In the genomic region with DNA sequence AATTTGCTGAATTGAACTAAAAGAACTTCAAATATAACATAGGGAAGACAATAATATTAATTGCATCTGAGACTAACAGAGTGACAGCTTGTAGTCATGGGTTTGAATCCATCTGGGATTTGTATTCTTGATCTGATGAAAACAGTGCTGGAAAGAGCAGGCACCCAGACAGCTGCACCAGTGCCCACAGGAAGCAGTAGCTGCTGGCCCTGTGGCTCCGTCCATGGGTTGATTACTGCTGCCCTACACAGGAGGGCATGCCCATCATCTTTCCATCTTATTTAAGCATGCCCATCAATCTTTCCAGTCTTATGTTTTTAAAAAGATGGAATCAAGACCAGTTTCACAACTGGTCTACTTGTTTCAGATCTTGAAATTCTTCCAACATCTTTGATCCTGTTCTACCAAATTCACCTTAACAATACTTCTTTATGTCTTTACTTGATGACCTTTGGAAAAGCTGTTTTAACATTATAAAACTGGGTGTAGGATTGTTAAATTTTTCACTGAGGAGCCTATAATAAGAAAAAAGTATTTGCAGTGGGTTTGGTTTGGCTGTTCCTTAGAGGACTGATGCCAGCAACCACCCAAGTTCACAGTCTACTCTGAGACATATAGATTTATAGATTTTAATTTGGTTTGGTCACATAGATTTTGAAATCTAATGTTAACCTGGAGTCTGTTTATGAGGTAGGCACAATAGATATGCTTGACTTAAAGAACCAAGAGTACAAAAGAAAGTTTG, we compare ENCODE assay signal across 26 cellular contexts. TPM values are rescaled to one million over a fixed set of nuclear protein-coding genes. Genes with fewer than 3 reads are reported as not detected.
"Had no signal": no experiment of that assay in that cellular context is flagged by ENCODE, and none has a peak within 500 bp of the region (broad histone marks: within the 10 kb centered on the region; RNA-seq: fewer than 3 reads in every experiment).

No MANE protein-coding gene starts in this region.

- H3K27ac ChIP-seq: SJSA1, SK-N-MC had no signal

- ATAC-seq: HepG2 had no signal

- DNase-seq: IMR-90, Karpas-422, KG1, MG63, NCI-H1092, NCI-H1105 treated with DMSO at 0.1 percent for 48 hours, NCI-H1417 treated with DMSO at 0.1 percent for 48 hours, NCI-H146, NCI-H1694 treated with DMSO at 0.1 percent for 48 hours, NCI-H2029, NCI-H2081 treated with DMSO at 0.1 percent for 48 hours, NCI-H2171, NCI-H226, NCI-H446, NCI-H510A, NCI-H524 treated with DMSO at 0.1 percent for 48 hours, NCI-H69, NCI-H774, Right ventricle myocardium superior, RPMI8226, SIG-M5 had no signal

- H3K27me3 ChIP-seq: MG63, SJSA1 had no signal

- H3K4me1 ChIP-seq: SJSA1 had no signal

- H3K36me3 ChIP-seq: MG63, SJSA1 had no signal

- H3K9me3 ChIP-seq: MG63, SJSA1 had no signal

- H3K4me3 ChIP-seq: MG63, SJSA1, SK-N-MC had no signal

- FAIRE-seq: HepG2, RCC 7860 had no signal

RNA-seq across cellular contexts. Expression of a gene that starts 0.8 kb away (rescaled TPM):
- total RNA-seq: HepG2, HT1080, IMR-90, Right ventricle myocardium superior, SJSA1 had no signal
- polyA plus RNA-seq: HepG2, IMR-90 had no signal

RNA-seq across cellular contexts. Expression of a gene that starts 36.7 kb away (rescaled TPM):
- total RNA-seq: HepG2, HT1080, IMR-90, Right ventricle myocardium superior, SJSA1 had no signal
- polyA plus RNA-seq: HepG2, IMR-90 had no signal
